Comparison of ENCODE assay signal across 15 cellular contexts in the genomic region with DNA sequence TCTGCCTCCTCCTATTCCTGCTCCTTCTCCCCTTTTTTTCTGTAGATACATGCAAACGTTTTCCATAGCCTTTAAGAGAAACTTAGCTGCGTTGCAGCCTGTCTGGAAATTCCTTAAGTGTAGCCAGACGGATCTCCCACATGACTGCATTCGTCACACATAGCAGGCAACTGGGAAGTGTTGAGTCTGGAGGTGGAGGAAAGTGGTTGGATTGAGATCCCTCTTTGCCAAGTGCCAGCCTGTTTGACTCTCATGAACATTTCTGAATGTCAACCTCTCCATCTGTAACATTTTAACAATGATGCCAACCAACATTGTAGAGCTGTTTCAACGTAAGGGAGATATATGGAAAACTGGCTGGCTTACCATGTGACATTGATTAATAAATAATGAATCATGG. TPM values are rescaled to one million over a fixed set of nuclear protein-coding genes. Genes with fewer than 3 reads are reported as not detected.
A peak's percentile ranks its signal among the peaks of the same experiment; 100 is the strongest.
DNase-seq lines count a peak whose midpoint lies in the region; ATAC-seq and TF ChIP-seq lines count a peak whose summit lies in the region.
"Had no signal": no experiment of that assay in that cellular context is flagged by ENCODE, and none has a peak within 500 bp of the region (broad histone marks: within the 10 kb centered on the region; RNA-seq: fewer than 3 reads in every experiment).

No MANE protein-coding gene starts in this region.

- no peaks in the 10 kb centered on the region for H3F3A ChIP-seq in PC-3 (ENCODE audit: low read length, unreplicated experiment)

- H3K18ac ChIP-seq in neuronal stem cell (ENCODE audit: low read length), result no peak overlapping the region

- peaks cover 12% of the 10 kb centered on the region for H3K4me1 Mint-ChIP-seq in nephron progenitor cell
- H3K4me1 Mint-ChIP-seq in progenitor cell of endocrine pancreas (ENCODE audit: low read depth), result peaks cover 6% of the 10 kb centered on the region

- no CpG with 5 or more reads among the region's 5 CpGs for WGBS in neuronal stem cell (ENCODE audit: extremely low coverage in 2 of 2, insufficient read length in 2 of 2, insufficient replicate concordance in 1 of 2), 2 donors

- DNase-seq in Caki2 (ENCODE audit: low read depth) (peak; percentile 91), PC-3 (no peak), fibroblast of lung (ENCODE audit: low read depth in 2 of 2) (peak; percentile 4 to 64), nephron progenitor cell (peak; percentile 1), neuronal stem cell (ENCODE audit: low spot score) (no peak), GM10266 (ENCODE audit: extremely low spot score) (no peak), progenitor cell of endocrine pancreas (ENCODE audit: low spot score, unreplicated experiment) (no peak)
- DNase-seq: HFFc6, NCI-H146, NCI-H2107, NCI-H82, RPMI8226 had no signal

- H3K27ac Mint-ChIP-seq in nephron progenitor cell (no peak overlapping the region), progenitor cell of endocrine pancreas (no peak overlapping the region)
- H3K27ac Mint-ChIP-seq: HFFc6 had no signal

- no peak overlapping the region for H3K4me3 Mint-ChIP-seq in nephron progenitor cell
- no peak overlapping the region for H3K4me3 Mint-ChIP-seq in progenitor cell of endocrine pancreas (ENCODE audit: low read depth)
- H3K4me3 Mint-ChIP-seq: HFFc6 had no signal

- H4K20me1 ChIP-seq in PC-3 (ENCODE audit: low read length), result no peaks in the 10 kb centered on the region
- no peaks in the 10 kb centered on the region for H4K20me1 ChIP-seq in fibroblast of lung (ENCODE audit: control insufficient read depth, extremely low read depth, insufficient read depth, low read length)

- POLR2A ChIA-PET in PC-3 (lab: Charles Lee; ENCODE audit: unreplicated experiment), result no interaction called here

- H3K4me1 ChIP-seq in PC-3 (ENCODE audit: insufficient read depth, low read length), result peaks cover 74% of the 10 kb centered on the region
- no peaks in the 10 kb centered on the region for H3K4me1 ChIP-seq in fibroblast of lung (ENCODE audit: control insufficient read depth, extremely low read depth, insufficient read depth, low read length)
- no peaks in the 10 kb centered on the region for H3K4me1 ChIP-seq in neuronal stem cell (ENCODE audit: control insufficient read depth in 2 of 2, insufficient read depth in 1 of 2, low read depth in 1 of 2, low read length in 2 of 2)

- H3K36me3 ChIP-seq in PC-3 (ENCODE audit: low read depth, low read length) (no peaks in the 10 kb centered on the region), fibroblast of lung (ENCODE audit: control insufficient read depth, insufficient read depth, low read length) (no peaks in the 10 kb centered on the region), neuronal stem cell (replicated peaks in 1 of 2; ENCODE audit: control insufficient read depth in 2 of 2, insufficient read depth in 2 of 2, low read length in 2 of 2) (no peaks in the 10 kb centered on the region)

- no peak overlapping the region for H3K4me3 ChIP-seq in PC-3 (ENCODE audit: low read length)
- H3K4me3 ChIP-seq in fibroblast of lung (replicated peaks in 1 of 4; ENCODE audit: control extremely low read depth in 1 of 4, insufficient read depth in 1 of 4, low read depth in 3 of 4, low read length in 4 of 4), result no peak overlapping the region
- H3K4me3 ChIP-seq in neuronal stem cell (ENCODE audit: low read length in 2 of 2), result no peak overlapping the region

- H2BK15ac ChIP-seq in neuronal stem cell (ENCODE audit: low read length), result no peak overlapping the region

- ATAC-seq in PC-3, result no peak

- no peak for TF ChIP-seq CTCF in PC-3 (conservative IDR thresholded peaks at IDR 0.05; ENCODE audit: low read depth, low read length)
- TF ChIP-seq CTCF in fibroblast of lung (conservative IDR thresholded peaks at IDR 0.05 in 1 of 2, IDR thresholded peaks at IDR 0.05 in 1 of 2; ENCODE audit: low read depth in 1 of 2, low read length in 2 of 2), result no peak
- TF ChIP-seq CTCF in nephron progenitor cell (IDR thresholded peaks at IDR 0.05), result no peak
- TF ChIP-seq CTCF in GM10266 (IDR thresholded peaks at IDR 0.05; ENCODE audit: control insufficient read depth, insufficient read depth, low read depth, missing control alignments), result no peak
- no peak for TF ChIP-seq CTCF in progenitor cell of endocrine pancreas (IDR thresholded peaks at IDR 0.05; ENCODE audit: unreplicated experiment)

- H3K4me2 ChIP-seq in PC-3 (ENCODE audit: low read length) (no peak overlapping the region), fibroblast of lung (ENCODE audit: extremely low read depth, insufficient read depth, low read length) (no peak overlapping the region), neuronal stem cell (ENCODE audit: insufficient read depth, low read length, poor library complexity, severe bottlenecking) (no peak overlapping the region)

- no peak overlapping the region for H2BK12ac ChIP-seq in neuronal stem cell (ENCODE audit: low read length)

- H3K4ac ChIP-seq in neuronal stem cell (ENCODE audit: low read length), result no peak overlapping the region

- intact Hi-C loops in PC-3 (cut with micrococcal nuclease), result loop anchor here (10.0 kb wide), 1 partner anchor 229 kb away; no protein-coding TSS in a partner anchor

- H3K9ac ChIP-seq in PC-3 (ENCODE audit: low read length) (no peak overlapping the region), fibroblast of lung (ENCODE audit: insufficient read depth, low read length) (no peak overlapping the region), neuronal stem cell (ENCODE audit: low read depth, low read length, poor library complexity) (no peak overlapping the region)

- BruUV-seq in PC-3 (replicated peaks; lab: Mats Ljungman, UMichigan), result no TSS peak

- H3K79me2 ChIP-seq in PC-3 (ENCODE audit: low read length) (no peaks in the 10 kb centered on the region), fibroblast of lung (ENCODE audit: control insufficient read depth, insufficient read depth, low read length) (no peaks in the 10 kb centered on the region)

- H4K91ac ChIP-seq in neuronal stem cell (ENCODE audit: low read depth, low read length, poor library complexity), result no peak overlapping the region

- H2BK5ac ChIP-seq in neuronal stem cell (ENCODE audit: low read length), result no peak overlapping the region

- in situ Hi-C loops in Caki2 (cut with HindIII; ENCODE audit: low pct_unique_long_range_greater_than_20kb, low sequenced_read_pairs), result loop anchor here (10.0 kb wide), 1 partner anchor 629 kb away; no protein-coding TSS in a partner anchor

- H3K36me3 Mint-ChIP-seq in nephron progenitor cell (ENCODE audit: low read depth) (no peaks in the 10 kb centered on the region), progenitor cell of endocrine pancreas (ENCODE audit: insufficient read depth) (no peaks in the 10 kb centered on the region)

- no peaks in the 10 kb centered on the region for H3K79me1 ChIP-seq in neuronal stem cell (ENCODE audit: low read depth, low read length)

- H3K9me3 ChIP-seq in PC-3 (ENCODE audit: low read length) (no peaks in the 10 kb centered on the region), fibroblast of lung (ENCODE audit: control insufficient read depth, insufficient read depth, low read depth, low read length) (no peaks in the 10 kb centered on the region), neuronal stem cell (replicated peaks in 1 of 2; ENCODE audit: control insufficient read depth in 2 of 2, insufficient read depth in 1 of 2, low read depth in 1 of 2, low read length in 2 of 2) (no peaks in the 10 kb centered on the region)

- no peak overlapping the region for H2AK5ac ChIP-seq in neuronal stem cell (ENCODE audit: low read depth, low read length)

- CTCF ChIA-PET in PC-3 (lab: Charles Lee), result interaction anchor here (0.5 kb wide), 1 partner anchor 468 kb away, joined by 3 read pairs; no protein-coding TSS in a partner anchor

- H3K9me2 ChIP-seq in PC-3 (replicated peaks; ENCODE audit: low read length), result no peaks in the 10 kb centered on the region

- H3K27me3 Mint-ChIP-seq in nephron progenitor cell (ENCODE audit: low read depth, poor library complexity) (peaks cover 4% of the 10 kb centered on the region), progenitor cell of endocrine pancreas (no peaks in the 10 kb centered on the region)

- H3K27ac ChIP-seq in PC-3 (ENCODE audit: low read length), result 0 out of 2 replicates have a peak overlapping the region, but pooled peaks have one; percentile 81
- H3K27ac ChIP-seq in fibroblast of lung (ENCODE audit: insufficient read depth, low read length), result no peak overlapping the region
- H3K27ac ChIP-seq in neuronal stem cell (replicated peaks; ENCODE audit: low read length), result no peak overlapping the region
- H3K27ac ChIP-seq: HL-60 had no signal

- no peak overlapping the region for H3K14ac ChIP-seq in neuronal stem cell (ENCODE audit: low read length)

- no peak overlapping the region for H4K8ac ChIP-seq in neuronal stem cell (ENCODE audit: low read depth, low read length)

- no peak overlapping the region for H2BK120ac ChIP-seq in neuronal stem cell (ENCODE audit: low read depth, low read length)

- H3K27me3 ChIP-seq in PC-3 (ENCODE audit: low read length) (no peaks in the 10 kb centered on the region), fibroblast of lung (ENCODE audit: control insufficient read depth, insufficient read depth, low read length) (no peaks in the 10 kb centered on the region), neuronal stem cell (ENCODE audit: control insufficient read depth in 3 of 3, insufficient read depth in 3 of 3, low read depth in 1 of 3, low read length in 3 of 3) (no peaks in the 10 kb centered on the region)

- H3K23ac ChIP-seq in neuronal stem cell (ENCODE audit: low read depth, low read length, poor library complexity), result no peak overlapping the region

- H2AFZ ChIP-seq in PC-3 (ENCODE audit: low read length) (no peak overlapping the region), fibroblast of lung (ENCODE audit: low read length) (no peak overlapping the region), neuronal stem cell (ENCODE audit: low read length) (no peak overlapping the region)

- H3K9me3 Mint-ChIP-seq in nephron progenitor cell, result peaks cover 14% of the 10 kb centered on the region
- H3K9me3 Mint-ChIP-seq in progenitor cell of endocrine pancreas (ENCODE audit: low read depth), result peaks cover 19% of the 10 kb centered on the region
- H3K9me3 Mint-ChIP-seq: HFFc6 had no signal

RNA-seq across cellular contexts. Expression of gene FAM9A, which starts 45.1 kb away (rescaled TPM):
- not detected in 2 replicates for total RNA-seq in Caki2 (2014; rRNA removed; shearing (Covaris generic); ENCODE audit: low replicate concordance)
- total RNA-seq in PC-3 (2014; rRNA removed) (not detected in 2 replicates), fibroblast of lung (not detected in 2 replicates), progenitor cell of endocrine pancreas (not detected in 2 replicates)
- not detected in 2 replicates for polyA plus RNA-seq in fibroblast of lung
- not detected in 2 replicates for polyA plus RNA-seq in fibroblast of lung (2012)
- not detected in 2 replicates for polyA minus RNA-seq in fibroblast of lung (ENCODE audit: low replicate concordance)
- polyA plus RNA-seq in neuronal stem cell (2013, experiment 1 of 2), result not detected
- polyA plus RNA-seq in neuronal stem cell (2013, experiment 2 of 2), result not detected
- total RNA-seq: H4, HFFc6, NCI-H460 had no signal

Comparison
In these comparisons a context has a peak if more than half of its experiments do, and no peak if none do; other contexts are left out.
1. DNase-seq: peak in Caki2 (single experiment), fibroblast of lung (2 of 2) and nephron progenitor cell (single experiment); none in PC-3 (single experiment), neuronal stem cell (single experiment), GM10266 (single experiment) and progenitor cell of endocrine pancreas (single experiment).